8 cellular contexts compared by ENCODE assay signal in the genomic region with DNA sequence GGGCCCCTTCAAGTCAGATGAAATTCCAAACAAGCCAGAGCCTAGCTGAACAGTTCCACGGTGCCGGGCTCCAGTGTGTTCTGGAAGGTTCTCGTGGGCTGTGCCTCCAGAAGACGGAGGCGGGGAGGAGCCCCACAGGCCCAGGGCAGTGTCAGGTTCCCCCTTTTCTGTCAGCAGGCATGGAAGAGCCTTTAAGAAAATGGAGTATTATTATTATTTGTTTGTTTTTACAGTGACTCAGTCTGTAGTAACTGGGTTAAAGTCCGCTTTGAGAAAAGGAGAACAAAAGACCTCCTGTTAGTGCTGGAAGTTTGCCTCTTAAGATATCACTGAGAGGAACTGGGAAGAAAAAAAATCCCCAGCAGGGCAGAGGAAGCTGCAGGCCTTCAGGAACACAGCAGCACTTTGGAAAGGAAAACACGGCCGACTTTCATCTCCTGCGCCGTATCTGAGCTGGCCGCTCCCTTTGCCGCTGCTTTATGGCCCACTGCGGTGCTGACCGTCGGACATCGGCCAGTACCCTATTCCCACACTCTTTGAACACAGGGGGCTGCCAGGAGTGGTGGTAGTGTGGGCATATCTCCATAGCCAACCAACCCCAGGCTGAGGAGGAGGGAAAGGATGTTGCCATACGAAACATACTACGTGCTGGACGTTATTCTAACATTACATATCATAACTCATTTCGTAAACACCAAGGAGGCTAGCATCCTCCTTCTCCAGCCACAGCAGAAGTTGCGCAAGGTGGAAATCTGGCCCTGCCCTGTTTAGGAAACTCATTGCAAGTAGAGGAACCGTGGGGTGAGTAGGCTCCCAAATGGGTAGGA.
DNase-seq lines count a peak whose midpoint lies in the region; ATAC-seq and TF ChIP-seq lines count a peak whose summit lies in the region.

No MANE protein-coding gene starts in this region.

- H3K9me3 ChIP-seq in transverse colon: no peaks in the 10 kb centered on the region

- TF ChIP-seq CTCF in transverse colon (IDR thresholded peaks at IDR 0.05): peak in 1 of 5 experiments; percentile 11

- H3K4me3 ChIP-seq in transverse colon: no peak overlapping the region

- H3K27ac ChIP-seq in transverse colon: peak overlapping the region; percentile 81 to 84 (median 83)

- DNase-seq in NCI-H226 (peak; percentile 61), dedifferentiated amniotic fluid mesenchymal stem cell (ENCODE audit: extremely low spot score) (peak; percentile 66), lung microvascular endothelial cell (ENCODE audit: low read depth in 2 of 2) (peak; percentile 36 to 95), transverse colon (peak; percentile 66), NCI-H2107 (lab: John Stamatoyannopoulos, UW) (no peak), NCI-H2196 treated with DMSO at 0.1 percent for 48 hours (lab: John Stamatoyannopoulos, UW; ENCODE audit: unreplicated experiment) (no peak)

- TF ChIP-seq EP300 in transverse colon (IDR thresholded peaks at IDR 0.05; ENCODE audit: low read depth): no peak

- in situ Hi-C loops in transverse colon (cut with MboI; ENCODE audit: low pct_ligation_motif_present in 1 of 4, low pct_unique_long_range_greater_than_20kb in 1 of 4, low sequenced_read_pairs in 3 of 4): no loop called here

- no peak for TF ChIP-seq POLR2A in transverse colon (IDR thresholded peaks at IDR 0.05)

- WGBS in transverse colon (ENCODE audit: low coverage in 1 of 2), 2 donors: 12 to 31% methylated on average over 5 to 22 of the region's 22 CpGs

- peaks cover 17 to 38% (median 24%) of the 10 kb centered on the region in 4 donors for H3K4me1 ChIP-seq in transverse colon

- H3K27me3 ChIP-seq in transverse colon: no peaks in the 10 kb centered on the region

- no peak for ATAC-seq in GM21717 (IDR thresholded peaks at IDR 0.05; ENCODE audit: unreplicated experiment)
- no peak for ATAC-seq in HG03025 (IDR thresholded peaks at IDR 0.05; ENCODE audit: low FRiP score, unreplicated experiment)

- intact Hi-C loops in transverse colon (cut with DNase I; ENCODE audit: low total_unique reads): no loop called here

- no peaks in the 10 kb centered on the region for H3K36me3 ChIP-seq in transverse colon

Comparison
In these comparisons a context has a peak if more than half of its experiments do, and no peak if none do; other contexts are left out.
1. DNase-seq: peak in NCI-H226 (single experiment), dedifferentiated amniotic fluid mesenchymal stem cell (single experiment), lung microvascular endothelial cell (2 of 2) and transverse colon (single experiment); none in NCI-H2107 (single experiment) and NCI-H2196 treated with DMSO at 0.1 percent for 48 hours (single experiment).